Comparison of ENCODE assay signal across 1 cellular context in genomic region chr5:58804331-58804730, GRCh38.
TF ChIP-seq lines count a peak whose summit lies in the region.

No MANE protein-coding gene starts in this region.

TF ChIP-seq in WTC11, 78 proteins besides CTCF, POLR2A, EP300 and RAD21 (continued from another document):
- TF ChIP-seq FOXP1 (CRISPR knock-in tag; IDR thresholded peaks at IDR 0.05; ENCODE audit: borderline replicate concordance) (no peak), ZNF232 (CRISPR knock-in tag; IDR thresholded peaks at IDR 0.05) (no peak), JAZF1 (CRISPR knock-in tag; IDR thresholded peaks at IDR 0.05) (no peak)
TF ChIP-seq in WTC11: peak in this region for 0.
